Comparison of ENCODE assay signal across 10 cellular contexts in genomic region chr1:15939181-15940109, GRCh38. TPM values are rescaled to one million over a fixed set of nuclear protein-coding genes. Genes with fewer than 3 reads are reported as not detected.
A peak's percentile ranks its signal among the peaks of the same experiment; 100 is the strongest.
DNase-seq lines count a peak whose midpoint lies in the region; ATAC-seq and TF ChIP-seq lines count a peak whose summit lies in the region.
"Had no signal": no experiment of that assay in that cellular context is flagged by ENCODE, and none has a peak within 500 bp of the region (broad histone marks: within the 10 kb centered on the region; RNA-seq: fewer than 3 reads in every experiment).

No MANE protein-coding gene starts in this region.

- peaks cover 22% of the 10 kb centered on the region for H3F3A ChIP-seq in smooth muscle cell (ENCODE audit: low read depth)

- no peak for TF ChIP-seq CTCF in smooth muscle cell (IDR thresholded peaks at IDR 0.05; ENCODE audit: borderline replicate concordance, insufficient read depth, poor library complexity, severe bottlenecking)

- no peaks in the 10 kb centered on the region for H4K20me1 ChIP-seq in smooth muscle cell (ENCODE audit: low read depth)

- no peaks in the 10 kb centered on the region for H3K9me3 Mint-ChIP-seq in activated T-helper 2 cell treated with anti-CD3 and anti-CD28 coated beads, Interferon-gamma antibody, Interleukin-2, Interleukin-4, amounts not matched to agents 10 μg/mL and 5 μg/mL and 100 μg/mL, durations not matched to agents 14 hours and 24 hours and 36 hours

- no peaks in the 10 kb centered on the region for H3K36me3 ChIP-seq in smooth muscle cell (ENCODE audit: low read depth)

- H3K79me2 ChIP-seq in smooth muscle cell (ENCODE audit: low read depth), result no peaks in the 10 kb centered on the region

- H3K27ac Mint-ChIP-seq in activated T-helper 2 cell treated with anti-CD3 and anti-CD28 coated beads, Interferon-gamma antibody, Interleukin-2, Interleukin-4, amounts not matched to agents 10 μg/mL and 5 μg/mL and 100 μg/mL, durations not matched to agents 14 hours and 24 hours and 36 hours, result peak overlapping the region; percentile 81

- no peaks in the 10 kb centered on the region for H3K27me3 Mint-ChIP-seq in activated T-helper 2 cell treated with anti-CD3 and anti-CD28 coated beads, Interferon-gamma antibody, Interleukin-2, Interleukin-4, amounts not matched to agents 10 μg/mL and 5 μg/mL and 100 μg/mL, durations not matched to agents 14 hours and 24 hours and 36 hours (ENCODE audit: low read depth)

- H3K4me1 ChIP-seq in right cardiac atrium (ENCODE audit: control insufficient read depth, insufficient read depth, low read length) (no peaks in the 10 kb centered on the region), smooth muscle cell (ENCODE audit: low read depth) (no peaks in the 10 kb centered on the region)

- no peak overlapping the region for H3K4me3 ChIP-seq in right cardiac atrium (ENCODE audit: low read length)
- H3K4me3 ChIP-seq in smooth muscle cell, result no peak overlapping the region
- H3K4me3 ChIP-seq: lung had no signal

- intact Hi-C loops in activated T-helper 2 cell treated with anti-CD3 and anti-CD28 coated beads, Interferon-gamma antibody, Interleukin-2, Interleukin-4, amounts not matched to agents 10 μg/mL and 5 μg/mL and 100 μg/mL, durations not matched to agents 14 hours and 24 hours and 36 hours (cut with micrococcal nuclease), result no loop called here
- intact Hi-C loops in right cardiac atrium (cut with DNase I), result no loop called here

- ATAC-seq in right cardiac atrium (peak in 1 of 2 donors; percentile 38), GM19023 (IDR thresholded peaks at IDR 0.05; ENCODE audit: unreplicated experiment) (no peak)

- H3K9me3 ChIP-seq in right cardiac atrium (ENCODE audit: control insufficient read depth, low read length), result no peaks in the 10 kb centered on the region
- H3K9me3 ChIP-seq in smooth muscle cell (replicated peaks; ENCODE audit: low read depth), result no peaks in the 10 kb centered on the region

- H3K4me1 Mint-ChIP-seq in activated T-helper 2 cell treated with anti-CD3 and anti-CD28 coated beads, Interferon-gamma antibody, Interleukin-2, Interleukin-4, amounts not matched to agents 10 μg/mL and 5 μg/mL and 100 μg/mL, durations not matched to agents 14 hours and 24 hours and 36 hours (ENCODE audit: low read depth), result peaks cover 12% of the 10 kb centered on the region

- H3K9ac ChIP-seq in smooth muscle cell (ENCODE audit: low read depth), result no peak overlapping the region

- peaks cover 61% of the 10 kb centered on the region for H3K36me3 Mint-ChIP-seq in activated T-helper 2 cell treated with anti-CD3 and anti-CD28 coated beads, Interferon-gamma antibody, Interleukin-2, Interleukin-4, amounts not matched to agents 10 μg/mL and 5 μg/mL and 100 μg/mL, durations not matched to agents 14 hours and 24 hours and 36 hours (ENCODE audit: low read depth)

- H3K27me3 ChIP-seq in right cardiac atrium (ENCODE audit: control insufficient read depth, insufficient read depth), result no peaks in the 10 kb centered on the region
- H3K27me3 ChIP-seq in smooth muscle cell (ENCODE audit: low read depth), result no peaks in the 10 kb centered on the region

- H3K4me2 ChIP-seq in smooth muscle cell, result peak overlapping the region; percentile 45

- WGBS in right cardiac atrium, result 49% methylated on average over 17 of the region's 17 CpGs
- WGBS in smooth muscle cell (ENCODE audit: low lambda C conversion rate), result 48% methylated on average over 17 of the region's 17 CpGs

- peak; percentile 13 for TF ChIP-seq POLR2A in GM15510 (IDR thresholded peaks at IDR 0.05; ENCODE audit: borderline replicate concordance, extremely low read depth, insufficient read length)

- H3K4me3 Mint-ChIP-seq in activated T-helper 2 cell treated with anti-CD3 and anti-CD28 coated beads, Interferon-gamma antibody, Interleukin-2, Interleukin-4, amounts not matched to agents 10 μg/mL and 5 μg/mL and 100 μg/mL, durations not matched to agents 14 hours and 24 hours and 36 hours (ENCODE audit: low read depth), result no peak overlapping the region

- H2AFZ ChIP-seq in smooth muscle cell (ENCODE audit: low read depth), result no peak overlapping the region

- H3K27ac ChIP-seq in right cardiac atrium (ENCODE audit: low read length) (peak overlapping the region; percentile 39), smooth muscle cell (ENCODE audit: low read depth) (peak overlapping the region; percentile 41)

- DNase-seq in activated T-helper 2 cell treated with anti-CD3 and anti-CD28 coated beads, Interferon-gamma antibody, Interleukin-2, Interleukin-4, amounts not matched to agents 10 μg/mL and 5 μg/mL and 100 μg/mL, durations not matched to agents 14 hours and 24 hours and 36 hours (ENCODE audit: low spot score), result no peak
- DNase-seq in right cardiac atrium (peak in 1 of 3 donors; percentile 75), smooth muscle cell (lab: John Stamatoyannopoulos, UW; ENCODE audit: unreplicated experiment) (no peak), SW480 (ENCODE audit: low spot score) (no peak), NCI-H524 treated with DMSO at 0.1 percent for 48 hours (lab: John Stamatoyannopoulos, UW) (no peak)
- no peak for DNase-seq in stimulated activated CD4-positive, alpha-beta T cell treated with anti-CD3 and anti-CD28 coated beads, Interleukin-12 subunit alpha, Interleukin-12 subunit beta, amount 100 ng/mL, for 4 hours
- DNase-seq: stimulated activated naive CD8-positive, alpha-beta T cell treated with anti-CD3 and anti-CD28 coated beads, Interleukin-15, Interleukin-2, amounts not matched to agents 100 U/mL and 50 U/mL, for 24 hours had no signal

RNA-seq across cellular contexts. Expression of gene ZBTB17, which starts 36.5 kb away (rescaled TPM):
- 65.7 and 67.8 TPM in 2 replicates for total RNA-seq in activated T-helper 2 cell treated with anti-CD3 and anti-CD28 coated beads, Interferon-gamma antibody, Interleukin-2, Interleukin-4, amounts not matched to agents 10 μg/mL and 5 μg/mL and 100 μg/mL, durations not matched to agents 14 hours and 24 hours and 36 hours
- total RNA-seq in right cardiac atrium (10 to 100 TPM; 22.8 to 27.0 (median 24.0) TPM), smooth muscle cell (19.6 and 29.4 TPM in 2 replicates)
- polyA plus RNA-seq in right cardiac atrium (22.1 TPM), smooth muscle cell (42.5 and 43.0 TPM in 2 replicates)
